12 cellular contexts compared by ENCODE assay signal in genomic region chr4:152972821-152973613, GRCh38. TPM values are rescaled to one million over a fixed set of nuclear protein-coding genes. Genes with fewer than 3 reads are reported as not detected.
DNase-seq lines count a peak whose midpoint lies in the region; ATAC-seq, FAIRE-seq and TF ChIP-seq lines count a peak whose summit lies in the region.
"Had no signal": no experiment of that assay in that cellular context is flagged by ENCODE, and none has a peak within 500 bp of the region (broad histone marks: within the 10 kb centered on the region; RNA-seq: fewer than 3 reads in every experiment).

No MANE protein-coding gene starts in this region.

- H3K27me3 ChIP-seq in AG04450 (ENCODE audit: control insufficient read depth, insufficient read depth, low read length) = no peaks in the 10 kb centered on the region

- DNase-seq in AG04450 (ENCODE audit: low read depth, low spot score) = peak; percentile 65
- peak; percentile 87 for DNase-seq in HTR-8/SVneo (ENCODE audit: insufficient read length, low spot score)
- DNase-seq in dermis blood vessel endothelial cell = peak; percentile 35
- no peak for DNase-seq in stimulated activated naive CD4-positive, alpha-beta T cell treated with Interleukin-2 at 50 U/mL for 16 hours (lab: John Stamatoyannopoulos, UW)
- no peak for DNase-seq in NCI-H1048 (lab: John Stamatoyannopoulos, UW)
- DNase-seq in NCI-H345 (lab: John Stamatoyannopoulos, UW) = no peak
- DNase-seq: activated naive CD4-positive, alpha-beta T cell treated with anti-CD3 and anti-CD28 coated beads, Interleukin-2, amount 50 U/mL, for 16 hours; naive B cell had no signal

- H3K27ac Mint-ChIP-seq in nephron = peak overlapping the region; percentile 65 to 97 (median 94)

- H3K27ac ChIP-seq in AG04450 (ENCODE audit: low read depth, low read length) = peak overlapping the region; percentile 89
- H3K27ac ChIP-seq: C4-2B had no signal

- peaks cover 31% of the 10 kb centered on the region for H3K4me1 Mint-ChIP-seq in nephron
- H3K4me1 Mint-ChIP-seq: naive B cell had no signal

- H3K27me3 Mint-ChIP-seq in nephron (ENCODE audit: low read depth) = peaks cover 4% of the 10 kb centered on the region

- no peaks in the 10 kb centered on the region for H3K9me3 Mint-ChIP-seq in nephron
- H3K9me3 Mint-ChIP-seq: naive B cell had no signal

- TF ChIP-seq CTCF in AG04450 (IDR thresholded peaks at IDR 0.05; ENCODE audit: low read depth, low read length) = no peak
- TF ChIP-seq CTCF in nephron (IDR thresholded peaks at IDR 0.05; ENCODE audit: unreplicated experiment in 3 of 3) = no peak

- ATAC-seq in HG03457 (IDR thresholded peaks at IDR 0.05; ENCODE audit: unreplicated experiment) = no peak

- POLR2A ChIA-PET in AG04450 (lab: Yijun Ruan, JAX) = interaction anchor here (0.5 to 1.1 kb wide), 2 partner anchors 9 to 16 kb away, joined by 3 to 7 read pairs; no protein-coding TSS in a partner anchor

- H3K36me3 Mint-ChIP-seq in nephron (ENCODE audit: low read depth) = peaks cover 5% of the 10 kb centered on the region
- H3K36me3 Mint-ChIP-seq: naive B cell had no signal

- H3K4me3 ChIP-seq in AG04450 (ENCODE audit: low read depth, low read length) = no peak overlapping the region

- CTCF ChIA-PET in AG04450 (lab: Charles Lee) = interaction anchor here (0.9 to 1.2 kb wide), 3 partner anchors 9 to 155 kb away, joined by 3 to 4 read pairs (median 3); no protein-coding TSS in a partner anchor

- H3K4me3 Mint-ChIP-seq in nephron = no peak overlapping the region
- H3K4me3 Mint-ChIP-seq: naive B cell had no signal

- H3K9me3 ChIP-seq in AG04450 (ENCODE audit: control insufficient read depth, insufficient read depth, low read length) = no peaks in the 10 kb centered on the region; the same call in 1 of the 2 replicates

- peak; percentile 94 for FAIRE-seq in HTR-8/SVneo (lab: Jason Lieb, UNC)
- FAIRE-seq: frontal cortex had no signal

RNA-seq across cellular contexts. Expression of gene FHDC1, which starts 36.9 kb away (rescaled TPM):
- polyA plus RNA-seq in AG04450 (2011; rRNA removed) = 0.10 and 0.12 TPM in 2 replicates
- polyA minus RNA-seq in AG04450 (2011; rRNA and poly(A)+ RNA removed) = 0.13 and 0.14 TPM in 2 replicates
- total RNA-seq in dermis blood vessel endothelial cell = 0.42 and 0.68 TPM in 2 replicates

Comparison
In these comparisons a context has a peak if more than half of its experiments do, and no peak if none do; other contexts are left out.
1. DNase-seq: peak in AG04450 (single experiment), HTR-8/SVneo (single experiment) and dermis blood vessel endothelial cell (single experiment); none in stimulated activated naive CD4-positive, alpha-beta T cell treated with Interleukin-2 at 50 U/mL for 16 hours (single experiment), NCI-H1048 (single experiment) and NCI-H345 (single experiment).